ENCODE assay signal across 1 cellular context in the genomic region with DNA sequence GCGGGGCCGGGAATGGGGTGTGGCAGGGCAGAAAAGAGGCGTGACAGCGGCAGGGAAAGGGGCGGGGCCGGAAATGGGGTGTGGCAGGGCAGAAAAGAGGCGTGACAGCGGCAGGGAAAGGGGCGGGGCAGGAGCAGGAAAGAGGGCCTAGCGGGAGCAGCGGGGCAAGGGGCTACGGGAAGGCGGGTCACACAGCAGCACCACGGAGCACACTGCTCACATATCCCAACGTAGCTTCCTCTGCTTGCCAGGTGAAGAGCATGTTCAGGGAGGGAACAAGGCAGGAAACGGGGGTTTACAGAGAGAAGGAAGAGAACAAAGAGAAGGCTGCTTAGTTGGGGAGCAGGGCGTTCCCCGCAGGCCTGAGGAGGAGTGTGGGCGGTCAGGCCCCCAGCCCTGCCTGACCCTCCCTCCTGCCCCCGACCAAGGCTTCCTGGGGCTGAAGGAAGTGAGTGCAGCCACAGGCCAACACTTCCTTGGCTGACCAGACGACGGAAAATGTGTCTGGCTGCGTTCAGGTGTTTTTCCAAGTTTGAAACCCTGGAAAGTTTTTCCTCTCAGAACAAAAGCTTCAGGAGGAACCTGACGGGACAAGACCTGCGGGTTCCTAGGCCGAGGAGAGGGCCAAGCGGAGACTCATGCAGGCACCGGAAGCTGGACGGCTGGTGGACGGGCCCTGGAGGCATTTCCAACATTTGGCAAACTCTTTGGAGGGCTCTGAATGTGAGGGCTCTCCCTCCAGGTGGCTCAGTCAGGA.
TF ChIP-seq lines count a peak whose summit lies in the region.

No MANE protein-coding gene starts in this region.

TF ChIP-seq in HEK293, 187 proteins besides CTCF, POLR2A, EP300 and RAD21 (continued from another document):
- TF ChIP-seq KLF8 (tag by site-specific recombination; IDR thresholded peaks at IDR 0.05) (peak; percentile 81), SP7 (tag by site-specific recombination; IDR thresholded peaks at IDR 0.05) (peak; percentile 43; the same call in 1 of the 2 replicates), ZNF155 (tag by site-specific recombination; IDR thresholded peaks at IDR 0.05) (no peak), MYNN (tag by site-specific recombination; IDR thresholded peaks at IDR 0.05; ENCODE audit: borderline replicate concordance) (no peak), ZNF548 (tag by site-specific recombination; IDR thresholded peaks at IDR 0.05) (no peak), TRIM28 (IDR thresholded peaks at IDR 0.05; ENCODE audit: borderline replicate concordance, low read length) (no peak), KLF1 (tag by site-specific recombination; IDR thresholded peaks at IDR 0.05) (peak; percentile 61), KLF9 (tag by site-specific recombination; IDR thresholded peaks at IDR 0.05; ENCODE audit: low read depth) (peak; percentile 95), ZNF843 (tag by site-specific recombination; IDR thresholded peaks at IDR 0.05) (no peak)
- TF ChIP-seq, protein P1, sequence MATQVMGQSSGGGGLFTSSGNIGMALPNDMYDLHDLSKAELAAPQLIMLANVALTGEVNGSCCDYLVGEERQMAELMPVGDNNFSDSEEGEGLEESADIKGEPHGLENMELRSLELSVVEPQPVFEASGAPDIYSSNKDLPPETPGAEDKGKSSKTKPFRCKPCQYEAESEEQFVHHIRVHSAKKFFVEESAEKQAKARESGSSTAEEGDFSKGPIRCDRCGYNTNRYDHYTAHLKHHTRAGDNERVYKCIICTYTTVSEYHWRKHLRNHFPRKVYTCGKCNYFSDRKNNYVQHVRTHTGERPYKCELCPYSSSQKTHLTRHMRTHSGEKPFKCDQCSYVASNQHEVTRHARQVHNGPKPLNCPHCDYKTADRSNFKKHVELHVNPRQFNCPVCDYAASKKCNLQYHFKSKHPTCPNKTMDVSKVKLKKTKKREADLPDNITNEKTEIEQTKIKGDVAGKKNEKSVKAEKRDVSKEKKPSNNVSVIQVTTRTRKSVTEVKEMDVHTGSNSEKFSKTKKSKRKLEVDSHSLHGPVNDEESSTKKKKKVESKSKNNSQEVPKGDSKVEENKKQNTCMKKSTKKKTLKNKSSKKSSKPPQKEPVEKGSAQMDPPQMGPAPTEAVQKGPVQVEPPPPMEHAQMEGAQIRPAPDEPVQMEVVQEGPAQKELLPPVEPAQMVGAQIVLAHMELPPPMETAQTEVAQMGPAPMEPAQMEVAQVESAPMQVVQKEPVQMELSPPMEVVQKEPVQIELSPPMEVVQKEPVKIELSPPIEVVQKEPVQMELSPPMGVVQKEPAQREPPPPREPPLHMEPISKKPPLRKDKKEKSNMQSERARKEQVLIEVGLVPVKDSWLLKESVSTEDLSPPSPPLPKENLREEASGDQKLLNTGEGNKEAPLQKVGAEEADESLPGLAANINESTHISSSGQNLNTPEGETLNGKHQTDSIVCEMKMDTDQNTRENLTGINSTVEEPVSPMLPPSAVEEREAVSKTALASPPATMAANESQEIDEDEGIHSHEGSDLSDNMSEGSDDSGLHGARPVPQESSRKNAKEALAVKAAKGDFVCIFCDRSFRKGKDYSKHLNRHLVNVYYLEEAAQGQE (tag by site-specific recombination; IDR thresholded peaks at IDR 0.05): no peak
- TF ChIP-seq, protein P2, sequence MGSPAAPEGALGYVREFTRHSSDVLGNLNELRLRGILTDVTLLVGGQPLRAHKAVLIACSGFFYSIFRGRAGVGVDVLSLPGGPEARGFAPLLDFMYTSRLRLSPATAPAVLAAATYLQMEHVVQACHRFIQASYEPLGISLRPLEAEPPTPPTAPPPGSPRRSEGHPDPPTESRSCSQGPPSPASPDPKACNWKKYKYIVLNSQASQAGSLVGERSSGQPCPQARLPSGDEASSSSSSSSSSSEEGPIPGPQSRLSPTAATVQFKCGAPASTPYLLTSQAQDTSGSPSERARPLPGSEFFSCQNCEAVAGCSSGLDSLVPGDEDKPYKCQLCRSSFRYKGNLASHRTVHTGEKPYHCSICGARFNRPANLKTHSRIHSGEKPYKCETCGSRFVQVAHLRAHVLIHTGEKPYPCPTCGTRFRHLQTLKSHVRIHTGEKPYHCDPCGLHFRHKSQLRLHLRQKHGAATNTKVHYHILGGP (tag by site-specific recombination; IDR thresholded peaks at IDR 0.05): no peak
- TF ChIP-seq, protein P3, sequence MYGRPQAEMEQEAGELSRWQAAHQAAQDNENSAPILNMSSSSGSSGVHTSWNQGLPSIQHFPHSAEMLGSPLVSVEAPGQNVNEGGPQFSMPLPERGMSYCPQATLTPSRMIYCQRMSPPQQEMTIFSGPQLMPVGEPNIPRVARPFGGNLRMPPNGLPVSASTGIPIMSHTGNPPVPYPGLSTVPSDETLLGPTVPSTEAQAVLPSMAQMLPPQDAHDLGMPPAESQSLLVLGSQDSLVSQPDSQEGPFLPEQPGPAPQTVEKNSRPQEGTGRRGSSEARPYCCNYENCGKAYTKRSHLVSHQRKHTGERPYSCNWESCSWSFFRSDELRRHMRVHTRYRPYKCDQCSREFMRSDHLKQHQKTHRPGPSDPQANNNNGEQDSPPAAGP (tag by site-specific recombination; IDR thresholded peaks at IDR 0.05): peak; percentile 49; the same call in 1 of the 2 replicates
- TF ChIP-seq, protein P4, sequence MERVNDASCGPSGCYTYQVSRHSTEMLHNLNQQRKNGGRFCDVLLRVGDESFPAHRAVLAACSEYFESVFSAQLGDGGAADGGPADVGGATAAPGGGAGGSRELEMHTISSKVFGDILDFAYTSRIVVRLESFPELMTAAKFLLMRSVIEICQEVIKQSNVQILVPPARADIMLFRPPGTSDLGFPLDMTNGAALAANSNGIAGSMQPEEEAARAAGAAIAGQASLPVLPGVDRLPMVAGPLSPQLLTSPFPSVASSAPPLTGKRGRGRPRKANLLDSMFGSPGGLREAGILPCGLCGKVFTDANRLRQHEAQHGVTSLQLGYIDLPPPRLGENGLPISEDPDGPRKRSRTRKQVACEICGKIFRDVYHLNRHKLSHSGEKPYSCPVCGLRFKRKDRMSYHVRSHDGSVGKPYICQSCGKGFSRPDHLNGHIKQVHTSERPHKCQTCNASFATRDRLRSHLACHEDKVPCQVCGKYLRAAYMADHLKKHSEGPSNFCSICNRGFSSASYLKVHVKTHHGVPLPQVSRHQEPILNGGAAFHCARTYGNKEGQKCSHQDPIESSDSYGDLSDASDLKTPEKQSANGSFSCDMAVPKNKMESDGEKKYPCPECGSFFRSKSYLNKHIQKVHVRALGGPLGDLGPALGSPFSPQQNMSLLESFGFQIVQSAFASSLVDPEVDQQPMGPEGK (tag by site-specific recombination; IDR thresholded peaks at IDR 0.05): no peak
